10 cellular contexts compared by ENCODE assay signal in the genomic region with DNA sequence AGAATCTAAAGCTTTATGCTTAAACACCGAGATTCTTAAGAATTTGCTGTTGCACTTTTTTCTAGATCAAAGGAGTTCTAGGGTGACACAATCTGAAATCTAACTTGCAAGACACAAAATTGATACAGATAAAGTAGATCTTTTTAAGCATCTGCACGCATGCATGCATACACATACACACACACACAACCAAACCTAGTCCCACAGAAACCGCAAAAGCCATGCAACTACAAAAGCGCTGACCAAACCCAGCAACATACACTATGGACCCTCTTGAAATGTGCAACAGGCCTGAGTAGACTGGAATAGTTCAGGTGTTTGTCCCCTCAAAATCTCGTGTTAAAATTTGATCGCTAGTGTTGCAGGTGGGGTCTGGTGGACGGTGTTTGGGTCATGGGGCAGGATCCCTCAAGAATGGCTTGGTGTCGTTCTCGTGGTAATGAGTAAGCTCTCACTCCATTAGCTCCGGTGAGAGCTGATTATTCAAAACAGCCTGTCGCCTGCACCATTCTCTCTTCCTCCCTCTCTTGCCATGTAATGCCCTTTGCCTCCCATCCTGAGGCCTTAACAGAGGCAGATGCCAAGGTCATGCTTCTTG. TPM values are rescaled to one million over a fixed set of nuclear protein-coding genes. Genes with fewer than 3 reads are reported as not detected.
DNase-seq lines count a peak whose midpoint lies in the region; ATAC-seq and TF ChIP-seq lines count a peak whose summit lies in the region.
"Had no signal": no experiment of that assay in that cellular context is flagged by ENCODE, and none has a peak within 500 bp of the region (broad histone marks: within the 10 kb centered on the region; RNA-seq: fewer than 3 reads in every experiment).

No MANE protein-coding gene starts in this region.

- peak overlapping the region; percentile 68 for H3K4me3 Mint-ChIP-seq in natural killer cell treated with Interleukin-12 subunit alpha and Interleukin-12 subunit beta and Interleukin-15 and Interleukin-18, amount 100 ng/mL, for 72 hours

- H3K36me3 Mint-ChIP-seq in natural killer cell treated with Interleukin-12 subunit alpha and Interleukin-12 subunit beta and Interleukin-15 and Interleukin-18, amount 100 ng/mL, for 72 hours: peaks cover 31% of the 10 kb centered on the region

- H3K27me3 Mint-ChIP-seq in natural killer cell treated with Interleukin-12 subunit alpha and Interleukin-12 subunit beta and Interleukin-15 and Interleukin-18, amount 100 ng/mL, for 72 hours: no peaks in the 10 kb centered on the region

- peak; percentile 30 for TF ChIP-seq POLR2A in GM18505 (IDR thresholded peaks at IDR 0.05; ENCODE audit: borderline replicate concordance, extremely low read depth, insufficient read depth, insufficient read length)

- DNase-seq in activated T-cell treated with anti-CD3 and anti-CD28 coated beads, Interleukin-2, amount 50 U/mL, for 48 hours: peak; percentile 51 to 52
- DNase-seq in natural killer cell treated with Interleukin-12 subunit alpha and Interleukin-12 subunit beta and Interleukin-15 and Interleukin-18, amount 100 ng/mL, for 72 hours (ENCODE audit: low spot score): no peak
- DNase-seq in HCEC 1CT: no peak
- DNase-seq: activated effector memory CD4-positive, alpha-beta T cell treated with Interleukin-2 at 50 U/mL for 16 hours; NCI-H446; Right ventricle myocardium superior had no signal

- ATAC-seq in GM18505 (IDR thresholded peaks at IDR 0.05; ENCODE audit: unreplicated experiment) (no peak), HG02678 (IDR thresholded peaks at IDR 0.05; ENCODE audit: unreplicated experiment) (peak; percentile 27), GM18858 (IDR thresholded peaks at IDR 0.05; ENCODE audit: unreplicated experiment) (no peak), HG02759 (IDR thresholded peaks at IDR 0.05; ENCODE audit: unreplicated experiment) (no peak)
- peak in 1 of 2 donors; percentile 53 for ATAC-seq in natural killer cell treated with Interleukin-12 subunit alpha and Interleukin-12 subunit beta and Interleukin-15 and Interleukin-18, amount 100 ng/mL, for 72 hours

- peak overlapping the region; percentile 17 to 82 for H3K27ac Mint-ChIP-seq in natural killer cell treated with Interleukin-12 subunit alpha and Interleukin-12 subunit beta and Interleukin-15 and Interleukin-18, amount 100 ng/mL, for 72 hours

- no peaks in the 10 kb centered on the region for H3K9me3 Mint-ChIP-seq in natural killer cell treated with Interleukin-12 subunit alpha and Interleukin-12 subunit beta and Interleukin-15 and Interleukin-18, amount 100 ng/mL, for 72 hours

- H3K4me1 Mint-ChIP-seq in natural killer cell treated with Interleukin-12 subunit alpha and Interleukin-12 subunit beta and Interleukin-15 and Interleukin-18, amount 100 ng/mL, for 72 hours (ENCODE audit: low read depth in 2 of 2): peaks cover 62 to 66% of the 10 kb centered on the region in 2 donors

RNA-seq across cellular contexts. Expression of gene IRF2, which starts 52.7 kb away (rescaled TPM):
- total RNA-seq in natural killer cell treated with Interleukin-12 subunit alpha and Interleukin-12 subunit beta and Interleukin-15 and Interleukin-18, amount 100 ng/mL, for 72 hours: 10 to 100 TPM; 55.2 to 67.8 TPM

Comparison
In these comparisons a context has a peak if more than half of its experiments do, and no peak if none do; other contexts are left out.
1. DNase-seq: peak in activated T-cell treated with anti-CD3 and anti-CD28 coated beads, Interleukin-2, amount 50 U/mL, for 48 hours (2 of 2); none in natural killer cell treated with Interleukin-12 subunit alpha and Interleukin-12 subunit beta and Interleukin-15 and Interleukin-18, amount 100 ng/mL, for 72 hours (single experiment) and HCEC 1CT (single experiment).